Comparison of ENCODE assay signal across 1 cellular context in genomic region chr19:4278010-4278409, GRCh38.
TF ChIP-seq lines count a peak whose summit lies in the region.

No MANE protein-coding gene starts in this region.

TF ChIP-seq in IMR-90, 13 proteins besides CTCF, POLR2A, EP300 and RAD21 (continued from another document):
- TF ChIP-seq CEBPB (IDR thresholded peaks at IDR 0.05; ENCODE audit: low read depth, low read length), result no peak
TF ChIP-seq in IMR-90: peak in this region for 0.
